ENCODE assay signal across 8 cellular contexts in genomic region chr15:92819312-92820232, GRCh38.
DNase-seq lines count a peak whose midpoint lies in the region; ATAC-seq and TF ChIP-seq lines count a peak whose summit lies in the region.

No MANE protein-coding gene starts in this region.

- no peaks in the 10 kb centered on the region for H4K20me1 ChIP-seq in osteoblast (ENCODE audit: insufficient read depth, low read length)

- peak overlapping the region; percentile 39 for H3K4me3 ChIP-seq in HFF-Myc (replicated peaks; ENCODE audit: low read depth, low read length)
- H3K4me3 ChIP-seq in osteoblast (ENCODE audit: insufficient read depth, low read length) = peak overlapping the region; percentile 70

- H3K36me3 ChIP-seq in osteoblast (ENCODE audit: insufficient read depth, low read length) = no peaks in the 10 kb centered on the region

- H3K79me2 ChIP-seq in osteoblast (ENCODE audit: insufficient read depth, low read length) = no peaks in the 10 kb centered on the region

- ATAC-seq in HG02973 (IDR thresholded peaks at IDR 0.05; ENCODE audit: unreplicated experiment) = no peak
- ATAC-seq in GM18909 (IDR thresholded peaks at IDR 0.05; ENCODE audit: poor library complexity, unreplicated experiment) = no peak

- no peaks in the 10 kb centered on the region for H3K27me3 ChIP-seq in osteoblast (ENCODE audit: insufficient read depth, low read length)

- TF ChIP-seq CTCF in HFF-Myc (IDR thresholded peaks at IDR 0.05; ENCODE audit: low read depth, low read length, missing control alignments) (no peak), osteoblast (IDR thresholded peaks at IDR 0.05; ENCODE audit: extremely low read depth, low read depth, low read length) (no peak)

- H3K9me3 ChIP-seq in osteoblast (ENCODE audit: low read depth, low read length) = no peaks in the 10 kb centered on the region

- H2AFZ ChIP-seq in osteoblast (ENCODE audit: low read length) = peak overlapping the region; percentile 94

- peak overlapping the region; percentile 74 for H3K27ac ChIP-seq in osteoblast (ENCODE audit: low read depth, low read length)

- H3K4me1 ChIP-seq in osteoblast (ENCODE audit: insufficient read depth, low read length) = peaks cover 21% of the 10 kb centered on the region

- peak overlapping the region; percentile 88 for H3K4me2 ChIP-seq in osteoblast (ENCODE audit: insufficient read depth, low read length)

- peak in 8 of 14 donors; percentile 14 to 63 (median 38) for DNase-seq in C1 segment of cervical spinal cord (lab: John Stamatoyannopoulos, UW)
- DNase-seq in HFF-Myc (ENCODE audit: extremely low read depth, low read depth) = no peak
- DNase-seq in SW480 (ENCODE audit: low spot score) = peak; percentile 57
- DNase-seq in fibroblast of peridontal ligament (ENCODE audit: extremely low read depth) = peak; percentile 42
- peak; percentile 85 for DNase-seq in osteoblast (ENCODE audit: insufficient read length, low spot score, missing footprints)
- no peak for DNase-seq in NCI-H2029 treated with DMSO at 0.1 percent for 48 hours (lab: John Stamatoyannopoulos, UW)

Comparison
In these comparisons a context has a peak if more than half of its experiments do, and no peak if none do; other contexts are left out.
1. DNase-seq: peak in C1 segment of cervical spinal cord (8 of 14), SW480 (single experiment), fibroblast of peridontal ligament (single experiment) and osteoblast (single experiment); none in HFF-Myc (single experiment) and NCI-H2029 treated with DMSO at 0.1 percent for 48 hours (single experiment).